ENCODE assay signal across 1 cellular context in genomic region chr10:103350522-103351260, GRCh38.
A peak's percentile ranks its signal among the peaks of the same experiment; 100 is the strongest.
TF ChIP-seq lines count a peak whose summit lies in the region.

TSS of gene PCGF6 (minus strand) at chr10:103351140. CDS start at chr10:103351066, 74 bp downstream.

TF ChIP-seq in GM12878, 131 proteins besides CTCF, POLR2A, EP300 and RAD21 (continued from another document):
- TF ChIP-seq ZNF592 (IDR thresholded peaks at IDR 0.05) (no peak), TCF12 (IDR thresholded peaks at IDR 0.05; ENCODE audit: low read depth, low read length) (no peak), NR2F1 (conservative IDR thresholded peaks at IDR 0.05) (peak; percentile 32), BCL3 (IDR thresholded peaks at IDR 0.05; ENCODE audit: borderline replicate concordance, insufficient read depth, low read depth, low read length, poor library complexity, severe bottlenecking) (no peak), PKNOX1 (IDR thresholded peaks at IDR 0.05) (no peak), GATAD2B (conservative IDR thresholded peaks at IDR 0.05; ENCODE audit: low read depth) (peak; percentile 56), TCF3 (IDR thresholded peaks at IDR 0.05; ENCODE audit: borderline replicate concordance, insufficient read depth, low read depth, low read length) (0 out of 2 replicates have a peak, but pooled peaks have one; percentile 22), ZNF217 (IDR thresholded peaks at IDR 0.05) (no peak), BACH1 (IDR thresholded peaks at IDR 0.05; ENCODE audit: borderline replicate concordance) (0 out of 2 replicates have a peak, but pooled peaks have one; percentile 18), YY1 (IDR thresholded peaks at IDR 0.05; ENCODE audit: low read depth, low read length) (peak; percentile 72), CREB1 (IDR thresholded peaks at IDR 0.05; ENCODE audit: low read depth) (0 out of 2 replicates have a peak, but pooled peaks have one; percentile 36), NRF1 (conservative IDR thresholded peaks at IDR 0.05; ENCODE audit: low read depth, low read length) (peak; percentile 69), IKZF1 (conservative IDR thresholded peaks at IDR 0.05) (peak; percentile 88), ESRRA (IDR thresholded peaks at IDR 0.05; ENCODE audit: low read length) (no peak), RUNX3 (IDR thresholded peaks at IDR 0.05; ENCODE audit: low read length) (peak; percentile 78), CREM (IDR thresholded peaks at IDR 0.05; ENCODE audit: low read depth) (peak; percentile 30; the same call in 1 of the 2 replicates), TARDBP (IDR thresholded peaks at IDR 0.05; ENCODE audit: borderline replicate concordance) (0 out of 2 replicates have a peak, but pooled peaks have one; percentile 43)
